25 cellular contexts compared by ENCODE assay signal in genomic region chr2:216235896-216236295, GRCh38.
"Had no signal": no experiment of that assay in that cellular context is flagged by ENCODE, and none has a peak within 500 bp of the region (broad histone marks: within the 10 kb centered on the region; RNA-seq: fewer than 3 reads in every experiment).

No MANE protein-coding gene starts in this region.

- H3K27ac ChIP-seq: hepatocyte, left lung, lower lobe of right lung, ovary, right atrium auricular region, right lobe of liver, skin epidermis, stomach, testis, thyroid gland, transverse colon, upper lobe of left lung had no signal

- H3K4me1 Mint-ChIP-seq: mesothelial cell of epicardium; stimulated activated naive B cell treated with anti-CD40 and anti-IgM and Interleukin-4, amounts not matched to agents 10 μg/mL and 1 μg/mL and 100 μg/mL, for 72 hours had no signal

- H3K27me3 Mint-ChIP-seq: naive thymus-derived CD4-positive, alpha-beta T cell; natural killer cell treated with Interleukin-12 subunit alpha and Interleukin-12 subunit beta and Interleukin-15 and Interleukin-18, amount 100 ng/mL, for 72 hours; progenitor cell of endocrine pancreas; stimulated activated naive B cell treated with anti-CD40 and anti-IgM and Interleukin-4, amounts not matched to agents 10 μg/mL and 1 μg/mL and 100 μg/mL, for 72 hours had no signal

- H3K4me2 ChIP-seq: hepatocyte had no signal

- H3K27ac Mint-ChIP-seq: mesothelial cell of epicardium; naive thymus-derived CD4-positive, alpha-beta T cell; natural killer cell treated with Interleukin-12 subunit alpha and Interleukin-12 subunit beta and Interleukin-15 and Interleukin-18, amount 100 ng/mL, for 72 hours; progenitor cell of endocrine pancreas; stimulated activated naive B cell treated with anti-CD40 and anti-IgM and Interleukin-4, amounts not matched to agents 10 μg/mL and 1 μg/mL and 100 μg/mL, for 72 hours had no signal

- H3K79me2 ChIP-seq: hepatocyte had no signal

- DNase-seq: kidney glomerular epithelial cell; left colon; left lung; lower lobe of right lung; mesendoderm; naive thymus-derived CD4-positive, alpha-beta T cell; ovary; stimulated activated CD4-positive, alpha-beta T cell treated with anti-CD3 and anti-CD28 coated beads, Interleukin-12 subunit alpha, Interleukin-12 subunit beta, amount 100 ng/mL, for 4 hours; stimulated activated CD4-positive, alpha-beta T cell treated with anti-CD3 and anti-CD28 coated beads, Interleukin-15, amount 100 ng/mL, for 24 hours; stimulated activated CD4-positive, alpha-beta T cell treated with anti-CD3 and anti-CD28 coated beads, Interleukin-2, amount 100 ng/mL, for 24 hours; stimulated activated CD4-positive, alpha-beta T cell treated with anti-CD3 and anti-CD28 coated beads, Interleukin-4, amount 100 ng/mL, for 1 hour; stimulated activated naive B cell treated with anti-CD40 and anti-IgM and Interleukin-4, amounts not matched to agents 10 μg/mL and 1 μg/mL and 100 μg/mL, for 72 hours; stimulated activated naive CD8-positive, alpha-beta T cell treated with anti-CD3 and anti-CD28 coated beads, Interleukin-15, Interleukin-2, amounts not matched to agents 100 U/mL and 50 U/mL, for 24 hours; stomach; testis; transverse colon; upper lobe of left lung had no signal

- H2AFZ ChIP-seq: hepatocyte had no signal

- H3K9me3 ChIP-seq: right lobe of liver, testis, thyroid gland, transverse colon had no signal

- H3K4me3 ChIP-seq: hepatocyte, left lung, lower lobe of right lung, ovary, right atrium auricular region, right lobe of liver, skin epidermis, stomach, testis, thyroid gland, transverse colon, upper lobe of left lung had no signal

- H3K4me1 ChIP-seq: left lung, lower lobe of right lung, right atrium auricular region, right lobe of liver, stomach, testis, transverse colon, upper lobe of left lung had no signal

- ATAC-seq: left colon; left lung; lower lobe of right lung; naive thymus-derived CD4-positive, alpha-beta T cell; natural killer cell treated with Interleukin-12 subunit alpha and Interleukin-12 subunit beta and Interleukin-15 and Interleukin-18, amount 100 ng/mL, for 72 hours; right lobe of liver; stimulated activated naive B cell treated with anti-CD40 and anti-IgM and Interleukin-4, amounts not matched to agents 10 μg/mL and 1 μg/mL and 100 μg/mL, for 72 hours; stimulated activated naive CD8-positive, alpha-beta T cell treated with anti-CD3 and anti-CD28 coated beads, Interleukin-15, Interleukin-2, amounts not matched to agents 100 U/mL and 50 U/mL, for 24 hours had no signal

- H3K4me3 Mint-ChIP-seq: mesothelial cell of epicardium; naive thymus-derived CD4-positive, alpha-beta T cell; natural killer cell treated with Interleukin-12 subunit alpha and Interleukin-12 subunit beta and Interleukin-15 and Interleukin-18, amount 100 ng/mL, for 72 hours; stimulated activated naive B cell treated with anti-CD40 and anti-IgM and Interleukin-4, amounts not matched to agents 10 μg/mL and 1 μg/mL and 100 μg/mL, for 72 hours had no signal

- H3K27me3 ChIP-seq: hepatocyte, left lung, ovary, right atrium auricular region, right lobe of liver, stomach, testis, thyroid gland, transverse colon, upper lobe of left lung had no signal

- H3K36me3 ChIP-seq: left lung, lower lobe of right lung, ovary, right atrium auricular region, right lobe of liver, stomach, thyroid gland, transverse colon, upper lobe of left lung had no signal
